15 cellular contexts compared by ENCODE assay signal in genomic region chr3:43353923-43354670, GRCh38.
"Had no signal": no experiment of that assay in that cellular context is flagged by ENCODE, and none has a peak within 500 bp of the region (broad histone marks: within the 10 kb centered on the region; RNA-seq: fewer than 3 reads in every experiment).

No MANE protein-coding gene starts in this region.

- DNase-seq: activated CD4-positive, alpha-beta T cell treated with anti-CD3 and anti-CD28 coated beads, Interleukin-2, amount 10 ng/mL, durations not matched to agents 7 days and 5 days; activated CD4-positive, CD25-positive, alpha-beta regulatory T cell; amygdala; body of pancreas; caudate nucleus; colonic mucosa; foreskin melanocyte; head of caudate nucleus; left cardiac atrium; mammary epithelial cell; stimulated activated CD4-positive, alpha-beta T cell treated with anti-CD3 and anti-CD28 coated beads, Interleukin-2, amount 100 ng/mL, for 48 hours; SW 1271; thyroid gland had no signal

- H3K27ac Mint-ChIP-seq: activated CD4-positive, alpha-beta T cell treated with anti-CD3 and anti-CD28 coated beads, Interleukin-2, amount 10 ng/mL, durations not matched to agents 7 days and 5 days; activated naive CD8-positive, alpha-beta T cell; stimulated activated memory B cell treated with anti-CD40 and anti-IgM and Interleukin-4, amounts not matched to agents 10 μg/mL and 1 μg/mL and 100 μg/mL, for 72 hours had no signal

- H3K27me3 Mint-ChIP-seq: activated CD4-positive, alpha-beta T cell treated with anti-CD3 and anti-CD28 coated beads, Interleukin-2, amount 10 ng/mL, durations not matched to agents 7 days and 5 days; activated naive CD8-positive, alpha-beta T cell; stimulated activated memory B cell treated with anti-CD40 and anti-IgM and Interleukin-4, amounts not matched to agents 10 μg/mL and 1 μg/mL and 100 μg/mL, for 72 hours had no signal

- ATAC-seq: body of pancreas; stimulated activated memory B cell treated with anti-CD40 and anti-IgM and Interleukin-4, amounts not matched to agents 10 μg/mL and 1 μg/mL and 100 μg/mL, for 72 hours had no signal

- H3K4me3 ChIP-seq: body of pancreas, colonic mucosa, thyroid gland had no signal

- H3K4me1 Mint-ChIP-seq: stimulated activated memory B cell treated with anti-CD40 and anti-IgM and Interleukin-4, amounts not matched to agents 10 μg/mL and 1 μg/mL and 100 μg/mL, for 72 hours had no signal

- H3K4me3 Mint-ChIP-seq: activated CD4-positive, alpha-beta T cell treated with anti-CD3 and anti-CD28 coated beads, Interleukin-2, amount 10 ng/mL, durations not matched to agents 7 days and 5 days; activated naive CD8-positive, alpha-beta T cell; stimulated activated memory B cell treated with anti-CD40 and anti-IgM and Interleukin-4, amounts not matched to agents 10 μg/mL and 1 μg/mL and 100 μg/mL, for 72 hours had no signal
